ENCODE assay signal across 28 cellular contexts in the genomic region with DNA sequence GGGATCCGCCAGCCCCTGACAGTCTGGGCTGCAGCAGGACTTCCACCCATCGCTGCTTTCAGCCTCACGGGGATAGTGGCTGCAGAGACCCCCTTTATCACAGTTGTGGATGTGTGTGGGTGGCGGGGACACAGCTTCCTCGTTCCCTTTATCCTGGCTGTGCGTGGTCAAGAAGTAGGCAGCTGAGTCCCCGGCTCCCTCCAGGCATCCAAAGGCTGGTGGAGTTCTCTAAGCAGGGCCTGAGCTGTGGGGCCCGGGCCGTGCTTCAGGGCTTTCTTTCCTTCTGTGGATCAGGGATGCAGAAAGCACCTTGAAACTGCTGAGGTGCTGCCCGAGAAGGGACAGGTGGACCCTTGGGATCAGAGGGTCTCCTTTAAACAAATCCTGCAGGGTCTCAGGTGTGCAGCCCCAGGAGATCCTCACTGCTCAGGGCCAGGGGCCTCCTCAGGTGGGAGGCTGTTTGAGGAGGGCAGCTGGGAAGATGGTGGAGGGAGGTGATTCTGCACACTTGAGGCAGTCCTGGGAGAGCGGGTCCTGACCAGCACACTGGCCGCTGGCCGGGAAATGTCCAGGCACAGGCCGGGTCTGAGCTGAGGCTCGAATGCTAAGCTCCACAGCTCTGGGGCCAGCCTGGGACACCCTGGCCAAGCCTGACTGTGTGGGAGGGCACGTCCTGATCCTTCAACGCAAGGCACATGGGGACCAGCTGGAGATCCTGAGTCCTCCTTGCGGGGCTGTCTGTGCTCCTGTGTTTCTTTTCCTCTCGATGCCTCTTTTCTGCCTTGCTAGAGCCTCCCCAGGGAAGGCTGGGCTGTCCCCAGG.
"Had no signal": no experiment of that assay in that cellular context is flagged by ENCODE, and none has a peak within 500 bp of the region (broad histone marks: within the 10 kb centered on the region; RNA-seq: fewer than 3 reads in every experiment).

No MANE protein-coding gene starts in this region.

- H3K4me1 Mint-ChIP-seq: activated CD8-positive, alpha-beta memory T cell treated with anti-CD3 and anti-CD28 coated beads, Interleukin-2, amount 10 ng/mL, durations not matched to agents 7 days and 5 days; activated naive CD8-positive, alpha-beta T cell treated with anti-CD3 and anti-CD28 coated beads for 36 hours; immature natural killer cell; naive thymus-derived CD4-positive, alpha-beta T cell had no signal

- H3K9ac ChIP-seq: parathyroid adenoma had no signal

- H3K36me3 ChIP-seq: adrenal gland, cardiac muscle cell, gastroesophageal sphincter, right lobe of liver, vagina had no signal

- H3K9me3 Mint-ChIP-seq: activated CD8-positive, alpha-beta T cell treated with anti-CD3 and anti-CD28 coated beads for 36 hours; activated naive CD4-positive, alpha-beta T cell treated with anti-CD3 and anti-CD28 coated beads for 36 hours; activated naive CD8-positive, alpha-beta T cell treated with anti-CD3 and anti-CD28 coated beads for 36 hours; activated T-cell treated with anti-CD3 and anti-CD28 coated beads, Interleukin-2, amount 50 U/mL, for 72 hours; effector memory CD8-positive, alpha-beta T cell; immature natural killer cell; naive thymus-derived CD4-positive, alpha-beta T cell had no signal

- H3K27ac Mint-ChIP-seq: activated CD8-positive, alpha-beta memory T cell treated with anti-CD3 and anti-CD28 coated beads, Interleukin-2, amount 10 ng/mL, durations not matched to agents 7 days and 5 days; activated CD8-positive, alpha-beta T cell treated with anti-CD3 and anti-CD28 coated beads for 36 hours; activated naive CD4-positive, alpha-beta T cell treated with anti-CD3 and anti-CD28 coated beads for 36 hours; activated naive CD8-positive, alpha-beta T cell treated with anti-CD3 and anti-CD28 coated beads for 36 hours; activated T-cell treated with anti-CD3 and anti-CD28 coated beads, Interleukin-2, amount 50 U/mL, for 72 hours; effector memory CD8-positive, alpha-beta T cell; immature natural killer cell; naive thymus-derived CD4-positive, alpha-beta T cell had no signal

- DNase-seq: activated CD4-positive, alpha-beta T cell treated with anti-CD3 and anti-CD28 coated beads, Interleukin-2, amount 50 U/mL, for 1 hour; activated CD4-positive, CD25-positive, alpha-beta regulatory T cell treated with anti-CD3 and anti-CD28 coated beads, Interleukin-2, amount 50 U/mL, for 72 hours; activated CD8-positive, alpha-beta memory T cell treated with anti-CD3 and anti-CD28 coated beads, Interleukin-2, amount 10 ng/mL, durations not matched to agents 7 days and 5 days; activated CD8-positive, alpha-beta T cell treated with anti-CD3 and anti-CD28 coated beads for 36 hours; activated naive CD4-positive, alpha-beta T cell treated with anti-CD3 and anti-CD28 coated beads for 36 hours; activated naive CD8-positive, alpha-beta T cell treated with anti-CD3 and anti-CD28 coated beads for 36 hours; activated T-cell treated with anti-CD3 and anti-CD28 coated beads for 4 hours; activated T-cell treated with anti-CD3 and anti-CD28 coated beads, Interleukin-2, amount 50 U/mL, for 72 hours; adrenal gland; body of pancreas; cortex of kidney; effector memory CD8-positive, alpha-beta T cell; hypothalamus; immature natural killer cell; nucleus accumbens; stimulated activated CD4-positive, alpha-beta T cell treated with anti-CD3 and anti-CD28 coated beads, Interleukin-12 subunit alpha, Interleukin-12 subunit beta, amount 100 ng/mL, for 4 hours; stimulated activated CD4-positive, alpha-beta T cell treated with anti-CD3 and anti-CD28 coated beads, Interleukin-4, amount 100 ng/mL, for 1 hour; stimulated activated naive CD8-positive, alpha-beta T cell treated with anti-CD3 and anti-CD28 coated beads, Interleukin-15, Interleukin-2, amounts not matched to agents 100 U/mL and 50 U/mL, for 24 hours; T-helper 2 cell; testis; trophoblast cell had no signal

- H3K9me3 ChIP-seq: adrenal gland, body of pancreas, gastroesophageal sphincter, right lobe of liver, testis, vagina had no signal

- H3K79me2 ChIP-seq: parathyroid adenoma had no signal

- H3K4me1 ChIP-seq: adrenal gland, body of pancreas, gastroesophageal sphincter, parathyroid adenoma, right lobe of liver, testis, vagina had no signal

- ATAC-seq: activated CD8-positive, alpha-beta memory T cell treated with anti-CD3 and anti-CD28 coated beads, Interleukin-2, amount 10 ng/mL, durations not matched to agents 7 days and 5 days; activated CD8-positive, alpha-beta T cell treated with anti-CD3 and anti-CD28 coated beads for 36 hours; activated T-cell treated with anti-CD3 and anti-CD28 coated beads, Interleukin-2, amount 50 U/mL, for 72 hours; body of pancreas; effector memory CD8-positive, alpha-beta T cell; gastroesophageal sphincter; naive thymus-derived CD4-positive, alpha-beta T cell; right lobe of liver; stimulated activated naive CD8-positive, alpha-beta T cell treated with anti-CD3 and anti-CD28 coated beads, Interleukin-15, Interleukin-2, amounts not matched to agents 100 U/mL and 50 U/mL, for 24 hours had no signal

- H3K4me3 ChIP-seq: adrenal gland, body of pancreas, cardiac muscle cell, gastroesophageal sphincter, lung, right lobe of liver, testis, vagina had no signal

- H3K36me3 Mint-ChIP-seq: activated CD8-positive, alpha-beta memory T cell treated with anti-CD3 and anti-CD28 coated beads, Interleukin-2, amount 10 ng/mL, durations not matched to agents 7 days and 5 days; activated naive CD8-positive, alpha-beta T cell treated with anti-CD3 and anti-CD28 coated beads for 36 hours; immature natural killer cell; naive thymus-derived CD4-positive, alpha-beta T cell had no signal

- H2AFZ ChIP-seq: parathyroid adenoma had no signal

- H3K4me3 Mint-ChIP-seq: activated CD8-positive, alpha-beta memory T cell treated with anti-CD3 and anti-CD28 coated beads, Interleukin-2, amount 10 ng/mL, durations not matched to agents 7 days and 5 days; activated CD8-positive, alpha-beta T cell treated with anti-CD3 and anti-CD28 coated beads for 36 hours; activated naive CD4-positive, alpha-beta T cell treated with anti-CD3 and anti-CD28 coated beads for 36 hours; activated naive CD8-positive, alpha-beta T cell treated with anti-CD3 and anti-CD28 coated beads for 36 hours; activated T-cell treated with anti-CD3 and anti-CD28 coated beads, Interleukin-2, amount 50 U/mL, for 72 hours; effector memory CD8-positive, alpha-beta T cell; immature natural killer cell; naive thymus-derived CD4-positive, alpha-beta T cell had no signal

- H3K27ac ChIP-seq: adrenal gland, body of pancreas, cardiac muscle cell, gastroesophageal sphincter, parathyroid adenoma, right lobe of liver, testis, vagina had no signal

- H3K27me3 Mint-ChIP-seq: activated CD8-positive, alpha-beta memory T cell treated with anti-CD3 and anti-CD28 coated beads, Interleukin-2, amount 10 ng/mL, durations not matched to agents 7 days and 5 days; activated CD8-positive, alpha-beta T cell treated with anti-CD3 and anti-CD28 coated beads for 36 hours; activated naive CD8-positive, alpha-beta T cell treated with anti-CD3 and anti-CD28 coated beads for 36 hours; naive thymus-derived CD4-positive, alpha-beta T cell had no signal

- H3K27me3 ChIP-seq: body of pancreas, cardiac muscle cell, right lobe of liver, testis, vagina had no signal
